1 cellular context compared by ENCODE assay signal in genomic region chr12:98084950-98085349, GRCh38.
TF ChIP-seq lines count a peak whose summit lies in the region.

No MANE protein-coding gene starts in this region.

TF ChIP-seq in H1, 55 proteins besides CTCF, POLR2A, EP300 and RAD21:
- TF ChIP-seq SIX5 (IDR thresholded peaks at IDR 0.05; ENCODE audit: low read depth, low read length) (no peak), ZNF274 (IDR thresholded peaks at IDR 0.05; ENCODE audit: borderline replicate concordance, extremely low read depth, low read length) (no peak), MAFK (IDR thresholded peaks at IDR 0.05; ENCODE audit: low read depth, low read length) (no peak), CEBPB (IDR thresholded peaks at IDR 0.05; ENCODE audit: low read depth, low read length) (peak; percentile 76), USF2 (IDR thresholded peaks at IDR 0.05; ENCODE audit: low read length) (no peak; the same call in 1 of the 2 replicates)
